1 cellular context compared by ENCODE assay signal in genomic region chr12:40105515-40106201, GRCh38.
A peak's percentile ranks its signal among the peaks of the same experiment; 100 is the strongest.
TF ChIP-seq lines count a peak whose summit lies in the region.

Gene SLC2A13, minus strand, starts transcription at chr12:40106081. Its CDS starts 273 bp downstream, at chr12:40105808.

TF ChIP-seq in HepG2, 621 proteins besides CTCF, POLR2A, EP300 and RAD21 (continued from another document):
- 0 out of 2 replicates have a peak, but pooled peaks have one; percentile 40 for TF ChIP-seq ZBTB26 (CRISPR knock-in tag; IDR thresholded peaks at IDR 0.05; ENCODE audit: borderline replicate concordance)
- TF ChIP-seq, protein P1, sequence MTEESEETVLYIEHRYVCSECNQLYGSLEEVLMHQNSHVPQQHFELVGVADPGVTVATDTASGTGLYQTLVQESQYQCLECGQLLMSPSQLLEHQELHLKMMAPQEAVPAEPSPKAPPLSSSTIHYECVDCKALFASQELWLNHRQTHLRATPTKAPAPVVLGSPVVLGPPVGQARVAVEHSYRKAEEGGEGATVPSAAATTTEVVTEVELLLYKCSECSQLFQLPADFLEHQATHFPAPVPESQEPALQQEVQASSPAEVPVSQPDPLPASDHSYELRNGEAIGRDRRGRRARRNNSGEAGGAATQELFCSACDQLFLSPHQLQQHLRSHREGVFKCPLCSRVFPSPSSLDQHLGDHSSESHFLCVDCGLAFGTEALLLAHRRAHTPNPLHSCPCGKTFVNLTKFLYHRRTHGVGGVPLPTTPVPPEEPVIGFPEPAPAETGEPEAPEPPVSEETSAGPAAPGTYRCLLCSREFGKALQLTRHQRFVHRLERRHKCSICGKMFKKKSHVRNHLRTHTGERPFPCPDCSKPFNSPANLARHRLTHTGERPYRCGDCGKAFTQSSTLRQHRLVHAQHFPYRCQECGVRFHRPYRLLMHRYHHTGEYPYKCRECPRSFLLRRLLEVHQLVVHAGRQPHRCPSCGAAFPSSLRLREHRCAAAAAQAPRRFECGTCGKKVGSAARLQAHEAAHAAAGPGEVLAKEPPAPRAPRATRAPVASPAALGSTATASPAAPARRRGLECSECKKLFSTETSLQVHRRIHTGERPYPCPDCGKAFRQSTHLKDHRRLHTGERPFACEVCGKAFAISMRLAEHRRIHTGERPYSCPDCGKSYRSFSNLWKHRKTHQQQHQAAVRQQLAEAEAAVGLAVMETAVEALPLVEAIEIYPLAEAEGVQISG (CRISPR knock-in tag; IDR thresholded peaks at IDR 0.05), result peak; percentile 46; the same call in 1 of the 2 replicates
- no peak for TF ChIP-seq ZNF782 (CRISPR knock-in tag; IDR thresholded peaks at IDR 0.05; ENCODE audit: borderline replicate concordance)
- TF ChIP-seq HES4 (CRISPR knock-in tag; IDR thresholded peaks at IDR 0.05; ENCODE audit: borderline replicate concordance), result 0 out of 2 replicates have a peak, but pooled peaks have one; percentile 56
